Comparison of ENCODE assay signal across 1 cellular context in the genomic region with DNA sequence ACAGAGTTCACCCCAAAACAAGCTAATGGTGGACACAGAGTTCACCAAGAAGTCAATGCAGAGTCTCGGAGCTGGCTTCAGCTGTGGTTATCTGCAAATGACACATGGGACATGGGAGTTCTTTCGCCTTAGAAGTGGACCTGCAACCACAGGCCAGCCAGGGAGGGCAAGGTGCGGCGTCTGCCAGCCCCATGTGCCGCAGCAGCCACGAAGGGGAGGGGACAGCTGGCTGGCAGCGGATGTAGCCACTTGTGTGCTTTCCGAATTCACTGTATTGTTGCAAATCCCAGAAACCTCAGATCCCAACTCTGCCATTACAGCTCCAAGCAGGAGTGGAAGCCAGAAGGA.
TF ChIP-seq lines count a peak whose summit lies in the region.

No MANE protein-coding gene starts in this region.

TF ChIP-seq in IMR-90, 13 proteins besides CTCF, POLR2A, EP300 and RAD21 (continued from another document):
- TF ChIP-seq, protein P1, sequence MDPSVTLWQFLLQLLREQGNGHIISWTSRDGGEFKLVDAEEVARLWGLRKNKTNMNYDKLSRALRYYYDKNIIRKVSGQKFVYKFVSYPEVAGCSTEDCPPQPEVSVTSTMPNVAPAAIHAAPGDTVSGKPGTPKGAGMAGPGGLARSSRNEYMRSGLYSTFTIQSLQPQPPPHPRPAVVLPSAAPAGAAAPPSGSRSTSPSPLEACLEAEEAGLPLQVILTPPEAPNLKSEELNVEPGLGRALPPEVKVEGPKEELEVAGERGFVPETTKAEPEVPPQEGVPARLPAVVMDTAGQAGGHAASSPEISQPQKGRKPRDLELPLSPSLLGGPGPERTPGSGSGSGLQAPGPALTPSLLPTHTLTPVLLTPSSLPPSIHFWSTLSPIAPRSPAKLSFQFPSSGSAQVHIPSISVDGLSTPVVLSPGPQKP (IDR thresholded peaks at IDR 0.05; ENCODE audit: borderline replicate concordance, low read depth, low read length) = no peak
- TF ChIP-seq MXI1 (IDR thresholded peaks at IDR 0.05; ENCODE audit: borderline replicate concordance, low read depth, low read length) = no peak
- TF ChIP-seq, protein P2, sequence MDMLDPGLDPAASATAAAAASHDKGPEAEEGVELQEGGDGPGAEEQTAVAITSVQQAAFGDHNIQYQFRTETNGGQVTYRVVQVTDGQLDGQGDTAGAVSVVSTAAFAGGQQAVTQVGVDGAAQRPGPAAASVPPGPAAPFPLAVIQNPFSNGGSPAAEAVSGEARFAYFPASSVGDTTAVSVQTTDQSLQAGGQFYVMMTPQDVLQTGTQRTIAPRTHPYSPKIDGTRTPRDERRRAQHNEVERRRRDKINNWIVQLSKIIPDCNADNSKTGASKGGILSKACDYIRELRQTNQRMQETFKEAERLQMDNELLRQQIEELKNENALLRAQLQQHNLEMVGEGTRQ (IDR thresholded peaks at IDR 0.05; ENCODE audit: low read depth, low read length) = no peak
- no peak for TF ChIP-seq SMC3 (IDR thresholded peaks at IDR 0.05; ENCODE audit: low read depth, low read length)
- no peak for TF ChIP-seq CHD1 (IDR thresholded peaks at IDR 0.05; ENCODE audit: low read depth, low read length)
- TF ChIP-seq CEBPB (IDR thresholded peaks at IDR 0.05; ENCODE audit: low read depth, low read length) = no peak
- no peak for TF ChIP-seq MAZ (IDR thresholded peaks at IDR 0.05; ENCODE audit: borderline replicate concordance, low read depth, low read length)
